Comparison of ENCODE assay signal across 11 cellular contexts in the genomic region with DNA sequence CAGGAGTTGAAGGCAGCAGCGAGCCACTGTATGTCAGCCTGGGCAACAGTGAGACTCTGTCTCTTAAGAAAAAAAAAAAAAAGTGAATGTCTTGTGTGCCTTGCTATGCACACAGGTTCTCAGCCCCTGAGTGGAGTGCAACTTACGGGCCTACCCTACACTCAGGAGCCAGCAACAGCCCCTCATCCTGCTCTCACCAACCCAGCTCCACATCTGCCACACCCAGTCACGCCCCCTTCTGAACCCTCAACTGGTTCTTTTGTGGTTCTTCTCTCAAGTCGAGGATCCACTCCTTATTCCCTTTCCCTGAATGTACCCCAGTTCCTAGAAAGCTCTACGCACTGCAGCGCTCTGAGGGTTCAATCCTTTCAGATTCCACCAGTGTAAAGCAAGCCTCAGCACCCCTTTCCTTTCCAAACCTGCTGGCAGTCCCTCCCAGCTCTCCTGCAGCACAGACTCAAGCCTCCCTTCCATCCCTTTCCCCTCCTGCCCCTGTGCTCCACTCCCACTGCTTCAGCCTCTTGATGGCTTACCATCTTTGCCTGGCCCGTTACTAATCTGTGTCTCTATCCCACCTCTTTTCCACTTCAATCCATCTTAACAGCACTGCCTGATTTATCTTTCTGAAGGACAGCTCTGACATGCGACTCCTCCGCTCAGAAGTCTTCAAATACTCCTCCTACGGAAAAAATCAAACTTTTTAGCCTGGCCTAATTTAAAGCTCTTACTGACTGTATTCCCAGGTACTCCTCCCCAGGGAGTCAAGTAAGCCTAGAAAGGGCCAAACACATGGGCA. TPM values are rescaled to one million over a fixed set of nuclear protein-coding genes. Genes with fewer than 3 reads are reported as not detected.
DNase-seq lines count a peak whose midpoint lies in the region; ATAC-seq and TF ChIP-seq lines count a peak whose summit lies in the region.
"Had no signal": no experiment of that assay in that cellular context is flagged by ENCODE, and none has a peak within 500 bp of the region (broad histone marks: within the 10 kb centered on the region; RNA-seq: fewer than 3 reads in every experiment).

No MANE protein-coding gene starts in this region.

- H3K4me3 ChIP-seq in left lung, result no peak overlapping the region

- peak overlapping the region in 1 of 2 donors; percentile 13 for H3K27ac ChIP-seq in left lung
- H3K27ac ChIP-seq in substantia nigra (ENCODE audit: low read depth, low read length, poor library complexity, severe bottlenecking), result peak overlapping the region; percentile 5

- no peaks in the 10 kb centered on the region for H3K9me3 Mint-ChIP-seq in activated CD4-positive, alpha-beta T cell treated with anti-CD3 and anti-CD28 coated beads, Interleukin-2, amount 10 ng/mL, durations not matched to agents 24 days and 14 days
- H3K9me3 Mint-ChIP-seq in activated CD8-positive, alpha-beta T cell treated with anti-CD3 and anti-CD28 coated beads, Interleukin-2, amount 10 ng/mL, durations not matched to agents 7 days and 5 days (ENCODE audit: insufficient read depth), result no peaks in the 10 kb centered on the region

- TF ChIP-seq CTCF in left lung (IDR thresholded peaks at IDR 0.05), result no peak

- no peak for DNase-seq in activated CD4-positive, alpha-beta T cell treated with anti-CD3 and anti-CD28 coated beads, Interleukin-2, amount 10 ng/mL, durations not matched to agents 24 days and 14 days
- no peak for DNase-seq in activated CD4-positive, alpha-beta T cell treated with anti-CD3 and anti-CD28 coated beads for 4 hours
- no peak for DNase-seq in activated CD8-positive, alpha-beta T cell treated with anti-CD3 and anti-CD28 coated beads, Interleukin-2, amount 10 ng/mL, durations not matched to agents 7 days and 5 days
- DNase-seq in left lung (no peak), substantia nigra (lab: John Stamatoyannopoulos, UW) (no peak), DMS79 treated with DMSO at 0.1 percent for 48 hours (lab: John Stamatoyannopoulos, UW) (no peak), HK-2 (ENCODE audit: unreplicated experiment) (no peak)
- DNase-seq: activated gamma-delta T cell treated with Interleukin-2 at 50 U/mL for 16 hours, NCI-H1930, SK-N-SH had no signal

- ATAC-seq in activated CD8-positive, alpha-beta T cell treated with anti-CD3 and anti-CD28 coated beads, Interleukin-2, amount 10 ng/mL, durations not matched to agents 7 days and 5 days, result no peak
- ATAC-seq in left lung (peak; percentile 59), GM19463 (IDR thresholded peaks at IDR 0.05; ENCODE audit: unreplicated experiment) (no peak)

- peaks cover 17% of the 10 kb centered on the region for H3K36me3 Mint-ChIP-seq in activated CD4-positive, alpha-beta T cell treated with anti-CD3 and anti-CD28 coated beads, Interleukin-2, amount 10 ng/mL, durations not matched to agents 24 days and 14 days (ENCODE audit: low read depth)
- H3K36me3 Mint-ChIP-seq in activated CD8-positive, alpha-beta T cell treated with anti-CD3 and anti-CD28 coated beads, Interleukin-2, amount 10 ng/mL, durations not matched to agents 7 days and 5 days (ENCODE audit: low read depth), result peaks cover 15% of the 10 kb centered on the region

- POLR2A ChIA-PET in activated CD8-positive, alpha-beta T cell treated with anti-CD3 and anti-CD28 coated beads, Interleukin-2, amount 10 ng/mL, durations not matched to agents 7 days and 5 days (lab: Charles Lee), result no interaction called here

- H3K4me1 ChIP-seq in left lung, result peaks cover 14 to 68% of the 10 kb centered on the region in 2 donors

- H3K27me3 Mint-ChIP-seq in activated CD4-positive, alpha-beta T cell treated with anti-CD3 and anti-CD28 coated beads, Interleukin-2, amount 10 ng/mL, durations not matched to agents 24 days and 14 days, result no peaks in the 10 kb centered on the region
- H3K27me3 Mint-ChIP-seq in activated CD8-positive, alpha-beta T cell treated with anti-CD3 and anti-CD28 coated beads, Interleukin-2, amount 10 ng/mL, durations not matched to agents 7 days and 5 days (ENCODE audit: low read depth), result no peaks in the 10 kb centered on the region

- H3K4me3 Mint-ChIP-seq in activated CD4-positive, alpha-beta T cell treated with anti-CD3 and anti-CD28 coated beads, Interleukin-2, amount 10 ng/mL, durations not matched to agents 24 days and 14 days, result no peak overlapping the region
- H3K4me3 Mint-ChIP-seq in activated CD8-positive, alpha-beta T cell treated with anti-CD3 and anti-CD28 coated beads, Interleukin-2, amount 10 ng/mL, durations not matched to agents 7 days and 5 days, result no peak overlapping the region

- H3K4me1 Mint-ChIP-seq in activated CD4-positive, alpha-beta T cell treated with anti-CD3 and anti-CD28 coated beads, Interleukin-2, amount 10 ng/mL, durations not matched to agents 24 days and 14 days, result peaks cover 26% of the 10 kb centered on the region
- peaks cover 27% of the 10 kb centered on the region for H3K4me1 Mint-ChIP-seq in activated CD8-positive, alpha-beta T cell treated with anti-CD3 and anti-CD28 coated beads, Interleukin-2, amount 10 ng/mL, durations not matched to agents 7 days and 5 days (ENCODE audit: low read depth)

- peak overlapping the region; percentile 0 for H3K27ac Mint-ChIP-seq in activated CD4-positive, alpha-beta T cell treated with anti-CD3 and anti-CD28 coated beads, Interleukin-2, amount 10 ng/mL, durations not matched to agents 24 days and 14 days
- H3K27ac Mint-ChIP-seq in activated CD8-positive, alpha-beta T cell treated with anti-CD3 and anti-CD28 coated beads, Interleukin-2, amount 10 ng/mL, durations not matched to agents 7 days and 5 days, result peak overlapping the region; percentile 4

- CTCF ChIA-PET in activated CD8-positive, alpha-beta T cell treated with anti-CD3 and anti-CD28 coated beads, Interleukin-2, amount 10 ng/mL, durations not matched to agents 7 days and 5 days (lab: Charles Lee), result interaction anchor here (1.3 kb wide), 1 partner anchor 53 kb away, joined by 4 read pairs; no protein-coding TSS in a partner anchor

- intact Hi-C loops in activated CD4-positive, alpha-beta T cell treated with anti-CD3 and anti-CD28 coated beads, Interleukin-2, amount 10 ng/mL, durations not matched to agents 24 days and 14 days (cut with micrococcal nuclease), result no loop called here
- intact Hi-C loops in left lung (cut with DNase I), result no loop called here

- peaks cover 0 to 8% of the 10 kb centered on the region in 2 donors for H3K36me3 ChIP-seq in left lung

- no peaks in the 10 kb centered on the region for H3K27me3 ChIP-seq in left lung

- H3K9me3 ChIP-seq in left lung, result no peaks in the 10 kb centered on the region
- H3K9me3 ChIP-seq: SK-N-SH had no signal

RNA-seq across cellular contexts. Expression of gene GNB1, which starts 38.1 kb away (rescaled TPM):
- total RNA-seq in activated CD4-positive, alpha-beta T cell treated with anti-CD3 and anti-CD28 coated beads, Interleukin-2, amount 10 ng/mL, durations not matched to agents 24 days and 14 days, result 403 and 422 TPM in 2 replicates
- 100 to 1,000 TPM; 398 TPM for total RNA-seq in activated CD8-positive, alpha-beta T cell treated with anti-CD3 and anti-CD28 coated beads, Interleukin-2, amount 10 ng/mL, durations not matched to agents 7 days and 5 days
- 100 to 1,000 TPM; 347 to 360 TPM for total RNA-seq in left lung
